23 cellular contexts compared by ENCODE assay signal in genomic region chr4:84481077-84481878, GRCh38. TPM values are rescaled to one million over a fixed set of nuclear protein-coding genes. Genes with fewer than 3 reads are reported as not detected.
DNase-seq lines count a peak whose midpoint lies in the region; ATAC-seq and TF ChIP-seq lines count a peak whose summit lies in the region.
"Had no signal": no experiment of that assay in that cellular context is flagged by ENCODE, and none has a peak within 500 bp of the region (broad histone marks: within the 10 kb centered on the region; RNA-seq: fewer than 3 reads in every experiment).

No MANE protein-coding gene starts in this region.

- no peaks in the 10 kb centered on the region for H3K36me3 ChIP-seq in CD4-positive, alpha-beta memory T cell (ENCODE audit: insufficient read depth, low read length)
- H3K36me3 ChIP-seq in HUES6 (ENCODE audit: control insufficient read depth, insufficient read depth, low read length), result no peaks in the 10 kb centered on the region
- H3K36me3 ChIP-seq in esophagus muscularis mucosa, result no peaks in the 10 kb centered on the region
- H3K36me3 ChIP-seq: ascending aorta, HAP-1, ovary, uterus had no signal

- CTCF ChIA-PET in CD4-positive, alpha-beta memory T cell (lab: Charles Lee; ENCODE audit: partially characterized antibody), result no interaction called here

- no peak for ATAC-seq in left lobe of liver
- ATAC-seq in GM19324 (IDR thresholded peaks at IDR 0.05; ENCODE audit: low FRiP score, unreplicated experiment), result no peak

- intact Hi-C loops in CD4-positive, alpha-beta memory T cell (cut with micrococcal nuclease), result no loop called here
- intact Hi-C loops in esophagus muscularis mucosa (cut with DNase I), result loop anchor here (10.0 kb wide), 1 partner anchor 246 kb away; no protein-coding TSS in a partner anchor

- no peak for DNase-seq in CD4-positive, alpha-beta memory T cell
- DNase-seq in esophagus muscularis mucosa (ENCODE audit: extremely low spot score), result no peak
- DNase-seq in NCI-H446 (lab: John Stamatoyannopoulos, UW), result no peak
- DNase-seq in left lobe of liver (ENCODE audit: low spot score), result no peak
- no peak for DNase-seq in glomerular visceral epithelial cell (ENCODE audit: extremely low spot score)
- DNase-seq: activated B cell treated with CpG ODN at 0.5 μM for 24 hours; activated gamma-delta T cell; effector memory CD4-positive, alpha-beta T cell; hippocampal formation; NCI-H524 treated with DMSO at 0.1 percent for 48 hours; ovary; SHP77 treated with DMSO at 0.1 percent for 48 hours; stimulated activated CD4-positive, alpha-beta T cell treated with anti-CD3 and anti-CD28 coated beads, Interleukin-4, amount 100 ng/mL, for 1 hour; substantia nigra; uterus had no signal

- POLR2A ChIA-PET in CD4-positive, alpha-beta memory T cell (lab: Charles Lee; ENCODE audit: partially characterized antibody), result no interaction called here

- no peak for TF ChIP-seq POLR2A in esophagus muscularis mucosa (IDR thresholded peaks at IDR 0.05; ENCODE audit: low read depth)

- H3K9ac ChIP-seq in HUES6 (ENCODE audit: low read length), result no peak overlapping the region
- H3K9ac ChIP-seq: KMS-11 had no signal

- TF ChIP-seq CTCF in esophagus muscularis mucosa (IDR thresholded peaks at IDR 0.05) (no peak), nephron (IDR thresholded peaks at IDR 0.05; ENCODE audit: unreplicated experiment in 3 of 3) (no peak)

- peaks cover 51 to 58% of the 10 kb centered on the region in 2 donors for H3K27me3 Mint-ChIP-seq in CD4-positive, alpha-beta memory T cell
- peaks cover 92% of the 10 kb centered on the region for H3K27me3 Mint-ChIP-seq in nephron (ENCODE audit: low read depth)

- peak overlapping the region in 1 of 7 donors; percentile 13 for H3K27ac Mint-ChIP-seq in CD4-positive, alpha-beta memory T cell
- no peak overlapping the region for H3K27ac Mint-ChIP-seq in nephron
- H3K27ac Mint-ChIP-seq: activated B cell treated with CpG ODN at 0.5 μM for 24 hours had no signal

- H3K9me3 ChIP-seq in CD4-positive, alpha-beta memory T cell (ENCODE audit: control insufficient read depth in 1 of 2, low read length in 2 of 2), result no peaks in the 10 kb centered on the region
- H3K9me3 ChIP-seq in HUES6 (ENCODE audit: control insufficient read depth, insufficient read depth, low read depth, low read length) (no peaks in the 10 kb centered on the region), esophagus muscularis mucosa (no peaks in the 10 kb centered on the region)
- H3K9me3 ChIP-seq: ascending aorta, HAP-1, uterus had no signal

- H3K27me3 ChIP-seq in CD4-positive, alpha-beta memory T cell (ENCODE audit: insufficient read depth, low read length), result peaks cover 26% of the 10 kb centered on the region
- peaks cover 79% of the 10 kb centered on the region for H3K27me3 ChIP-seq in HUES6 (ENCODE audit: control insufficient read depth, insufficient read depth, low read length)
- H3K27me3 ChIP-seq in esophagus muscularis mucosa, result peaks cover 0 to 29% (median 0%) of the 10 kb centered on the region in 4 donors
- H3K27me3 ChIP-seq: ovary had no signal

- peaks cover 3% of the 10 kb centered on the region for H3K4me1 ChIP-seq in CD4-positive, alpha-beta memory T cell (ENCODE audit: insufficient read depth, low read length)
- H3K4me1 ChIP-seq in HUES6 (ENCODE audit: control insufficient read depth, insufficient read depth, low read length) (peaks cover 20% of the 10 kb centered on the region), esophagus muscularis mucosa (peaks cover 11 to 41% (median 31%) of the 10 kb centered on the region in 4 donors)

- H3K4me1 Mint-ChIP-seq in CD4-positive, alpha-beta memory T cell, result peaks cover 2 to 14% (median 8%) of the 10 kb centered on the region in 4 donors
- peaks cover 17% of the 10 kb centered on the region for H3K4me1 Mint-ChIP-seq in nephron

- H3K27ac ChIP-seq in CD4-positive, alpha-beta memory T cell (ENCODE audit: low read depth, low read length), result no peak overlapping the region
- H3K27ac ChIP-seq in HUES6 (ENCODE audit: low read depth, low read length), result no peak overlapping the region
- H3K27ac ChIP-seq in esophagus muscularis mucosa (replicated peaks in 1 of 4), result no peak overlapping the region
- H3K27ac ChIP-seq: ascending aorta, KMS-11, ovary, uterus had no signal

- peaks cover 0 to 1% of the 10 kb centered on the region in 2 donors for H3K36me3 Mint-ChIP-seq in CD4-positive, alpha-beta memory T cell
- H3K36me3 Mint-ChIP-seq in nephron (ENCODE audit: low read depth), result peaks cover 4% of the 10 kb centered on the region

- peak overlapping the region in 5 of 8 donors; percentile 9 to 65 (median 39) for H3K4me3 Mint-ChIP-seq in CD4-positive, alpha-beta memory T cell
- peak overlapping the region; percentile 22 to 56 (median 29) for H3K4me3 Mint-ChIP-seq in nephron
- H3K4me3 Mint-ChIP-seq: T-helper 1 cell treated with Interleukin-12 subunit alpha and Interleukin-12 subunit beta and Interleukin-4 antibody, amounts not matched to agents 30 μg/mL and 1 μg/mL, for 36 hours had no signal

- peaks cover 0 to 19% (median 11%) of the 10 kb centered on the region in 8 donors for H3K9me3 Mint-ChIP-seq in CD4-positive, alpha-beta memory T cell
- H3K9me3 Mint-ChIP-seq in nephron, result peaks cover 3% of the 10 kb centered on the region

- no peak overlapping the region for H3K4me3 ChIP-seq in CD4-positive, alpha-beta memory T cell (ENCODE audit: low read length in 2 of 2)
- H3K4me3 ChIP-seq in HUES6 (ENCODE audit: low read depth, low read length), result peak overlapping the region; percentile 53
- H3K4me3 ChIP-seq in esophagus muscularis mucosa, result peak overlapping the region; percentile 36 to 47 (median 38)
- H3K4me3 ChIP-seq: ascending aorta, HAP-1, ovary, uterus had no signal

- TF ChIP-seq EP300 in esophagus muscularis mucosa (IDR thresholded peaks at IDR 0.05), result no peak

- 54% methylated on average over 47 of the region's 47 CpGs for WGBS in esophagus muscularis mucosa

RNA-seq across cellular contexts. Expression of gene NKX6-1, which starts 17.8 kb away (rescaled TPM):
- not detected for total RNA-seq in CD4-positive, alpha-beta memory T cell
- polyA plus RNA-seq in CD4-positive, alpha-beta memory T cell, result not detected
- 100 to 1,000 TPM in 1 of 4 donors, 10 to 100 TPM in 3; 48.2 to 115 (median 75.4) TPM for total RNA-seq in esophagus muscularis mucosa
- total RNA-seq in left lobe of liver, result not detected
- total RNA-seq: activated B cell treated with CpG ODN at 0.5 μM for 24 hours, ascending aorta, skeletal muscle tissue, uterus had no signal

Comparison
In these comparisons a context has a peak if more than half of its experiments do, and no peak if none do; other contexts are left out.
1. H3K4me3 ChIP-seq: peak in HUES6 (single experiment) and esophagus muscularis mucosa (4 of 4); none in CD4-positive, alpha-beta memory T cell (0 of 2).
2. RNA of gene NKX6-1, which starts 17.8 kb away (total RNA-seq): 48.2 to 115 TPM in esophagus muscularis mucosa; not detected in CD4-positive, alpha-beta memory T cell and not detected in left lobe of liver (single experiment); every median in the first group is over 10 times any median in the second.